Comparison of ENCODE assay signal across 8 cellular contexts in the genomic region with DNA sequence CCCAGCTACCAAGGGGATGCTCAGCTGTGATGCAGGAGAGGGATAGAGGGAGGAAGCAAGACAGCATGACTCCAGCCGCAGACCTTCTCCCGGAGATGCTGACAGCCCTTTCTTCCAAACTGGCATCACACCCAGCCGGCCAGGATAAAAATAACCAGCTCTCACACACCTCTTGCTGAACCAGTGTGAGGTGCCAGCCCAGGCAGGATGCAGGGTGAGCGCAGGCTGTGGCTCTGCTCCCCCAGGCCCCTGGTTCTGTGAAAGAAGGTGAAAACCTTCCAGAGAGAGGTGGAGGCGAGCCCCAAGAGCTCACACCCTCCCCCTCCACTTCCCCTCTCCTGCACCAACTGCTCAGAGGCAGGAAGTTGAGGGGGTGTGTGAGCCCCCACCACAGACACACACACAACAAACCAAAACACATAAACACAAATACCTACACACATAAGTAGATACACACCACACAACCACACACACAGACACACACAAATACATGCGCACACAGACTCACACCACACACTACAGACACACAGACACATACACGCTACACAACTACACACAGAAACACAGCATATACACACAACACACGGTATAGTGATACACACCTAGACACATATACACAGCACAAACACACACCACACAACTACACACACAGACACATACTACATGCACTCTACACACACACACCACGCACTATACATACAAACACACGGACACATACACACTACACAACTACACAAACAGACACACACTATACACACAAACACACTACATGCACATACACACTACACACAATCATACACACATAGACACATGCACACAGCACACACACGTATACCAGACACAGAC. TPM values are rescaled to one million over a fixed set of nuclear protein-coding genes. Genes with fewer than 3 reads are reported as not detected.
DNase-seq lines count a peak whose midpoint lies in the region; ATAC-seq, FAIRE-seq and TF ChIP-seq lines count a peak whose summit lies in the region.

No MANE protein-coding gene starts in this region.

- H3K27me3 ChIP-seq in OCI-LY1 (ENCODE audit: insufficient read depth, low read length) = no peaks in the 10 kb centered on the region
- H3K27me3 ChIP-seq in heart left ventricle = no peaks in the 10 kb centered on the region
- H3K27me3 ChIP-seq in MM.1S (replicated peaks; ENCODE audit: insufficient read depth, low read length) = no peaks in the 10 kb centered on the region
- no peaks in the 10 kb centered on the region for H3K27me3 ChIP-seq in stomach

- FAIRE-seq in D721Med (lab: Jason Lieb, UNC) = peak; percentile 79

- intact Hi-C loops in heart left ventricle (cut with DNase I) (no loop called here), stomach (cut with DNase I; ENCODE audit: low total_unique reads) (no loop called here)

- H4K20me1 ChIP-seq in OCI-LY1 (ENCODE audit: insufficient read depth, low read length) (no peaks in the 10 kb centered on the region), MM.1S (ENCODE audit: insufficient read depth, low read length) (no peaks in the 10 kb centered on the region)

- H3K79me2 ChIP-seq in OCI-LY1 (ENCODE audit: insufficient read depth, low read length) (no peaks in the 10 kb centered on the region), MM.1S (ENCODE audit: low read length) (no peaks in the 10 kb centered on the region)

- WGBS in heart left ventricle, 4 donors = 57 to 77% (median 65%) methylated on average over 8 to 11 of the region's 11 CpGs
- 70 to 78% (median 77%) methylated on average over 11 of the region's 11 CpGs for WGBS in stomach, 5 donors

- TF ChIP-seq CTCF in D721Med (IDR thresholded peaks at IDR 0.05; ENCODE audit: insufficient read depth, missing control alignments) (no peak), OCI-LY1 (IDR thresholded peaks at IDR 0.05; ENCODE audit: low read length) (no peak), heart left ventricle (IDR thresholded peaks at IDR 0.05) (no peak), MM.1S (IDR thresholded peaks at IDR 0.05; ENCODE audit: low read length) (no peak), stomach (IDR thresholded peaks at IDR 0.05) (no peak)

- H3K36me3 ChIP-seq in OCI-LY1 (ENCODE audit: insufficient read depth, low read length) (no peaks in the 10 kb centered on the region), heart left ventricle (no peaks in the 10 kb centered on the region), MM.1S (replicated peaks; ENCODE audit: insufficient read depth, low read length) (no peaks in the 10 kb centered on the region), stomach (no peaks in the 10 kb centered on the region)

- TF ChIP-seq EP300 in stomach (IDR thresholded peaks at IDR 0.05) = no peak

- H3K4me3 ChIP-seq in OCI-LY1 (ENCODE audit: low read depth, low read length, poor library complexity, severe bottlenecking) (no peak overlapping the region), heart left ventricle (no peak overlapping the region), MM.1S (ENCODE audit: low read length) (no peak overlapping the region), stomach (no peak overlapping the region)

- H3K9ac ChIP-seq in OCI-LY1 (ENCODE audit: low read length) (peak overlapping the region; percentile 17; the same call in 1 of the 2 replicates), MM.1S (ENCODE audit: low read length) (no peak overlapping the region)

- H3K27ac ChIP-seq in OCI-LY1 (ENCODE audit: low read depth, low read length, poor library complexity, severe bottlenecking) (peak overlapping the region; percentile 86), heart left ventricle (peak overlapping the region in 1 of 12 donors; percentile 29), MM.1S (ENCODE audit: low read length) (no peak overlapping the region), stomach (no peak overlapping the region)

- H3K9me3 ChIP-seq in OCI-LY1 (ENCODE audit: low read length) (no peaks in the 10 kb centered on the region), heart left ventricle (no peaks in the 10 kb centered on the region), MM.1S (replicated peaks; ENCODE audit: insufficient read depth, low read length) (no peaks in the 10 kb centered on the region), stomach (no peaks in the 10 kb centered on the region)

- H3K9me2 ChIP-seq in OCI-LY1 (ENCODE audit: low read depth, low read length) (no peaks in the 10 kb centered on the region), MM.1S (replicated peaks; ENCODE audit: insufficient read depth, low read length) (no peaks in the 10 kb centered on the region)

- H3F3A ChIP-seq in OCI-LY1 (ENCODE audit: insufficient read depth, low read length) (no peaks in the 10 kb centered on the region), MM.1S (ENCODE audit: insufficient read depth, low read length) (no peaks in the 10 kb centered on the region)

- no peak overlapping the region for H2AFZ ChIP-seq in OCI-LY1 (ENCODE audit: low read length)
- no peak overlapping the region for H2AFZ ChIP-seq in MM.1S (ENCODE audit: low read length)

- ATAC-seq in GM21367 (IDR thresholded peaks at IDR 0.05; ENCODE audit: unreplicated experiment) = peak; percentile 42
- peak; percentile 73 to 90 (median 86) for ATAC-seq in heart left ventricle

- TF ChIP-seq POLR2A in heart left ventricle (IDR thresholded peaks at IDR 0.05) (no peak), stomach (IDR thresholded peaks at IDR 0.05) (no peak)

- H3K4me1 ChIP-seq in OCI-LY1 (ENCODE audit: insufficient read depth, low read length, severe bottlenecking) = peaks cover 40% of the 10 kb centered on the region
- H3K4me1 ChIP-seq in heart left ventricle = peaks cover 0 to 12% (median 0%) of the 10 kb centered on the region in 12 donors
- H3K4me1 ChIP-seq in MM.1S (ENCODE audit: low read length) = peaks cover 10% of the 10 kb centered on the region; the same call in 1 of the 2 replicates
- no peaks in the 10 kb centered on the region for H3K4me1 ChIP-seq in stomach

- H3K4me2 ChIP-seq in OCI-LY1 (ENCODE audit: low read length) = peak overlapping the region; percentile 25; the same call in 1 of the 2 replicates
- no peak overlapping the region for H3K4me2 ChIP-seq in MM.1S (ENCODE audit: low read depth, low read length)

- DNase-seq in D721Med (ENCODE audit: insufficient read length, low spot score) = no peak
- peak; percentile 32 to 75 (median 54) for DNase-seq in heart left ventricle
- DNase-seq in MM.1S = no peak
- DNase-seq in stomach = no peak
- no peak for DNase-seq in NCI-H2081 (lab: John Stamatoyannopoulos, UW)
- no peak for DNase-seq in NCI-H2029 (lab: John Stamatoyannopoulos, UW)

RNA-seq across cellular contexts. Expression of a gene that starts 4.2 kb away (rescaled TPM):
- not detected for total RNA-seq in heart left ventricle
- under 1 TPM in 1 of 2 donors, not detected in 1; 0.11 TPM for polyA plus RNA-seq in heart left ventricle
- total RNA-seq in stomach = 1 to 10 TPM in 1 of 5 donors, not detected in 4; 7.5 TPM
- 10 to 100 TPM in 1 of 3 donors, under 1 TPM in 1, not detected in 1; 0.92 to 82.4 TPM for polyA plus RNA-seq in stomach

RNA-seq across cellular contexts. Expression of a gene that starts 16.6 kb away (rescaled TPM):
- 1 to 10 TPM in 2 of 9 donors, under 1 TPM in 6, not detected in 1; 0.14 to 1.3 (median 0.43) TPM for total RNA-seq in heart left ventricle
- under 1 TPM; 0.07 to 0.11 TPM for polyA plus RNA-seq in heart left ventricle
- 10 to 100 TPM in 1 of 5 donors, under 1 TPM in 1, not detected in 3; 0.18 to 77.6 TPM for total RNA-seq in stomach
- 1 to 10 TPM in 1 of 3 donors, under 1 TPM in 1, not detected in 1; 0.06 to 6.8 TPM for polyA plus RNA-seq in stomach

RNA-seq across cellular contexts. Expression of a gene that starts 38.5 kb away (rescaled TPM):
- 100 to 1,000 TPM; 299 to 603 (median 393) TPM for total RNA-seq in heart left ventricle
- 100 to 1,000 TPM; 274 to 449 TPM for polyA plus RNA-seq in heart left ventricle
- 100 to 1,000 TPM in 2 of 5 donors, 10 to 100 TPM in 3; 17.5 to 186 (median 97.3) TPM for total RNA-seq in stomach
- 100 to 1,000 TPM; 104 to 170 (median 161) TPM for polyA plus RNA-seq in stomach

RNA-seq across cellular contexts. Expression of a gene that starts 47.6 kb away (rescaled TPM):
- total RNA-seq in heart left ventricle (not detected), stomach (not detected)
- polyA plus RNA-seq in heart left ventricle (not detected), stomach (not detected)

Comparison
In these comparisons a context has a peak if more than half of its experiments do, and no peak if none do; other contexts are left out.
1. DNase-seq: peak in heart left ventricle (5 of 5); none in D721Med (single experiment), MM.1S (single experiment), stomach (single experiment), NCI-H2081 (0 of 2) and NCI-H2029 (single experiment).